Comparison of ENCODE assay signal across 9 cellular contexts in genomic region chr1:165851034-165851658, GRCh38. TPM values are rescaled to one million over a fixed set of nuclear protein-coding genes. Genes with fewer than 3 reads are reported as not detected.
DNase-seq lines count a peak whose midpoint lies in the region; ATAC-seq and TF ChIP-seq lines count a peak whose summit lies in the region.
"Had no signal": no experiment of that assay in that cellular context is flagged by ENCODE, and none has a peak within 500 bp of the region (broad histone marks: within the 10 kb centered on the region; RNA-seq: fewer than 3 reads in every experiment).

No MANE protein-coding gene starts in this region.

- peak overlapping the region; percentile 21 for H3K4me3 Mint-ChIP-seq in activated CD4-positive, alpha-beta T cell treated with anti-CD3 and anti-CD28 coated beads, Interleukin-2, amount 10 ng/mL, durations not matched to agents 24 days and 14 days
- no peak overlapping the region for H3K4me3 Mint-ChIP-seq in H9

- H3T11ph ChIP-seq in H9 (ENCODE audit: low read length): no peak overlapping the region

- H2BK12ac ChIP-seq in H9 (ENCODE audit: insufficient read length, low read depth, low read length): no peak overlapping the region

- no peak overlapping the region for H3K4me3 ChIP-seq in SJCRH30
- H3K4me3 ChIP-seq: skin epidermis had no signal

- H4K91ac ChIP-seq in H9 (ENCODE audit: insufficient read length, low read depth, low read length): no peak overlapping the region

- no peak overlapping the region for H2AFZ ChIP-seq in H9 (ENCODE audit: low read length)

- H3K18ac ChIP-seq in H9 (ENCODE audit: insufficient read length, low read depth, low read length): no peak overlapping the region

- H3K79me2 ChIP-seq in H9 (ENCODE audit: insufficient read depth, low read length): peaks cover 75% of the 10 kb centered on the region

- no peaks in the 10 kb centered on the region; the same call in 1 of the 2 replicates for H3K36me3 ChIP-seq in SJCRH30

- no peaks in the 10 kb centered on the region for H3K23me2 ChIP-seq in H9 (ENCODE audit: insufficient read length, low read depth, low read length, poor library complexity, severe bottlenecking)

- H3K4ac ChIP-seq in H9 (ENCODE audit: low read depth, low read length): no peak overlapping the region

- H2AK5ac ChIP-seq in H9 (ENCODE audit: insufficient read length, low read length): no peak overlapping the region

- H3K27me3 ChIP-seq in SJCRH30 (no peaks in the 10 kb centered on the region), H9 (ENCODE audit: insufficient read depth, low read length) (no peaks in the 10 kb centered on the region)

- DNase-seq in activated CD4-positive, alpha-beta T cell treated with anti-CD3 and anti-CD28 coated beads, Interleukin-2, amount 10 ng/mL, durations not matched to agents 24 days and 14 days: peak; percentile 72
- DNase-seq in activated CD4-positive, alpha-beta T cell treated with anti-CD3 and anti-CD28 coated beads, Interleukin-2, amount 50 U/mL, for 4 hours: no peak
- DNase-seq in SJCRH30 (peak; percentile 21 to 63), kidney glomerular epithelial cell (lab: John Stamatoyannopoulos, UW) (peak; percentile 11), H9 (no peak), retina (no peak), AG08396 (ENCODE audit: low spot score) (no peak)

- no peaks in the 10 kb centered on the region for H3K9me3 Mint-ChIP-seq in activated CD4-positive, alpha-beta T cell treated with anti-CD3 and anti-CD28 coated beads, Interleukin-2, amount 10 ng/mL, durations not matched to agents 24 days and 14 days
- H3K9me3 Mint-ChIP-seq in H9: peaks cover 0 to 2% of the 10 kb centered on the region in 2 experiments; a peak in 1 of 5 replicates

- TF ChIP-seq CTCF in H9 (conservative IDR thresholded peaks at IDR 0.05): no peak

- H3K4me2 ChIP-seq in H9 (ENCODE audit: insufficient read depth, insufficient read length, low read length): no peak overlapping the region

- intact Hi-C loops in activated CD4-positive, alpha-beta T cell treated with anti-CD3 and anti-CD28 coated beads, Interleukin-2, amount 10 ng/mL, durations not matched to agents 24 days and 14 days (cut with micrococcal nuclease): no loop called here

- WGBS in H9 (ENCODE audit: extremely low coverage, insufficient read length, low lambda C conversion rate): no CpG with 5 or more reads among the region's 4 CpGs

- H3K14ac ChIP-seq in H9 (ENCODE audit: insufficient read depth, low read length): no peak overlapping the region

- no peak overlapping the region for H2BK5ac ChIP-seq in H9 (ENCODE audit: insufficient read length, low read length)

- H2BK120ac ChIP-seq in H9 (ENCODE audit: low read depth, low read length, poor library complexity, severe bottlenecking): no peak overlapping the region

- no peak overlapping the region for H3K56ac ChIP-seq in H9 (ENCODE audit: insufficient read length, low read depth, low read length)

- H3K27ac Mint-ChIP-seq in activated CD4-positive, alpha-beta T cell treated with anti-CD3 and anti-CD28 coated beads, Interleukin-2, amount 10 ng/mL, durations not matched to agents 24 days and 14 days: no peak overlapping the region
- peak overlapping the region in 1 of 3 experiments; percentile 65; a peak in 2 of 7 replicates for H3K27ac Mint-ChIP-seq in H9

- peaks cover 6% of the 10 kb centered on the region for H3K36me3 Mint-ChIP-seq in activated CD4-positive, alpha-beta T cell treated with anti-CD3 and anti-CD28 coated beads, Interleukin-2, amount 10 ng/mL, durations not matched to agents 24 days and 14 days (ENCODE audit: low read depth)
- H3K36me3 Mint-ChIP-seq in H9 (ENCODE audit: insufficient read depth in 1 of 3, low read depth in 3 of 3): peaks cover 16 to 21% (median 16%) of the 10 kb centered on the region in 3 experiments

- H3K79me1 ChIP-seq in H9 (ENCODE audit: insufficient read depth, low read depth, low read length, poor library complexity, severe bottlenecking): no peaks in the 10 kb centered on the region

- H2BK15ac ChIP-seq in H9 (ENCODE audit: low read depth, low read length): no peak overlapping the region

- H3K23ac ChIP-seq in H9 (ENCODE audit: insufficient read length, low read depth, low read length): no peak overlapping the region

- H4K5ac ChIP-seq in H9 (ENCODE audit: insufficient read length, low read depth, low read length): no peak overlapping the region

- H3K27me3 Mint-ChIP-seq in activated CD4-positive, alpha-beta T cell treated with anti-CD3 and anti-CD28 coated beads, Interleukin-2, amount 10 ng/mL, durations not matched to agents 24 days and 14 days: no peaks in the 10 kb centered on the region
- H3K27me3 Mint-ChIP-seq in H9 (ENCODE audit: low read depth): no peaks in the 10 kb centered on the region

- no peaks in the 10 kb centered on the region for H4K20me1 ChIP-seq in H9 (ENCODE audit: control insufficient read depth, insufficient read depth, insufficient read length)

- H3K9me3 ChIP-seq in SJCRH30 (replicated peaks) (no peaks in the 10 kb centered on the region), H9 (ENCODE audit: control insufficient read depth, low read depth, low read length) (no peaks in the 10 kb centered on the region)

- peaks cover 53% of the 10 kb centered on the region for H3K4me1 Mint-ChIP-seq in activated CD4-positive, alpha-beta T cell treated with anti-CD3 and anti-CD28 coated beads, Interleukin-2, amount 10 ng/mL, durations not matched to agents 24 days and 14 days
- peaks cover 49 to 52% of the 10 kb centered on the region in 2 experiments for H3K4me1 Mint-ChIP-seq in H9

- ATAC-seq in HG03095 (IDR thresholded peaks at IDR 0.05; ENCODE audit: unreplicated experiment): peak; percentile 47

- no peak overlapping the region for H3K9ac ChIP-seq in H9 (ENCODE audit: extremely low read depth, insufficient read length, low read length)

- H3K27ac ChIP-seq in SJCRH30 (no peak overlapping the region), H9 (ENCODE audit: insufficient read length, low read depth, low read length) (no peak overlapping the region)

- H2BK20ac ChIP-seq in H9 (ENCODE audit: low read depth, low read length, poor library complexity, severe bottlenecking): no peak overlapping the region

- no peak overlapping the region for H4K8ac ChIP-seq in H9 (replicated peaks; ENCODE audit: insufficient read length, low read depth, low read length)

- H3K4me1 ChIP-seq in SJCRH30 (peaks cover 19% of the 10 kb centered on the region), H9 (ENCODE audit: insufficient read depth, low read length) (peaks cover 14% of the 10 kb centered on the region; the same call in 1 of the 2 replicates)

RNA-seq across cellular contexts. Expression of gene UCK2, which starts 23.7 kb away (rescaled TPM):
- total RNA-seq in activated CD4-positive, alpha-beta T cell treated with anti-CD3 and anti-CD28 coated beads, Interleukin-2, amount 10 ng/mL, durations not matched to agents 24 days and 14 days: 108 and 110 TPM in 2 replicates
- total RNA-seq in SJCRH30 (2014; rRNA removed; shearing (Covaris generic)): 84.2 and 85.0 TPM in 2 replicates
- 74.8 and 77.9 TPM in 2 replicates for total RNA-seq in H9 (2021)

Comparison
In these comparisons a context has a peak if more than half of its experiments do, and no peak if none do; other contexts are left out.
1. DNase-seq: peak in activated CD4-positive, alpha-beta T cell treated with anti-CD3 and anti-CD28 coated beads, Interleukin-2, amount 10 ng/mL, durations not matched to agents 24 days and 14 days (single experiment), SJCRH30 (2 of 2) and kidney glomerular epithelial cell (single experiment); none in activated CD4-positive, alpha-beta T cell treated with anti-CD3 and anti-CD28 coated beads, Interleukin-2, amount 50 U/mL, for 4 hours (0 of 2), H9 (single experiment), retina (single experiment) and AG08396 (single experiment).